ENCODE assay signal across 9 cellular contexts in the genomic region with DNA sequence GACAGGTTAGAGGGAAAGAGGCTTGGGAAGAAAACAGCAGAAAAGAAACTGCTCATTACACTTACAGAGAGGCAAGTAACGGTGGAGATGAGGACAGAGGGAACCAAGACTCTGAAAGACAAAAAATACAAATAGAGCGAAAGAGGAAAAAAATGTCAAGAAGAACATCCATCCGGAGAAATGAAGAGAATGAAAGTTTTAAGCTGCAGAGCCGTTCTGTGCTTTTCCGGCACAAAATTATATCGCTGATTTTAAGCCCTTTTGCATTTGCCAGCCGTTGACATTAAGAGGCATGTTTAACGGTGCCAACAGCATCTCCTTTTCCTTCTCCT. TPM values are rescaled to one million over a fixed set of nuclear protein-coding genes. Genes with fewer than 3 reads are reported as not detected.
DNase-seq lines count a peak whose midpoint lies in the region; ATAC-seq and TF ChIP-seq lines count a peak whose summit lies in the region.
"Had no signal": no experiment of that assay in that cellular context is flagged by ENCODE, and none has a peak within 500 bp of the region (broad histone marks: within the 10 kb centered on the region; RNA-seq: fewer than 3 reads in every experiment).

No MANE protein-coding gene starts in this region.

- POLR2A ChIA-PET in naive thymus-derived CD4-positive, alpha-beta T cell (lab: Charles Lee), result no interaction called here

- H3K9me3 ChIP-seq in left ventricle myocardium inferior (replicated peaks) (no peaks in the 10 kb centered on the region), uterus (no peaks in the 10 kb centered on the region)
- H3K9me3 ChIP-seq in naive thymus-derived CD4-positive, alpha-beta T cell (ENCODE audit: control insufficient read depth in 2 of 3, low read length in 3 of 3), result peaks cover 0 to 5% (median 0%) of the 10 kb centered on the region in 3 experiments

- H3K9me3 Mint-ChIP-seq in chondrocyte (ENCODE audit: low read depth), result no peaks in the 10 kb centered on the region
- H3K9me3 Mint-ChIP-seq in naive thymus-derived CD4-positive, alpha-beta T cell, result peaks cover 0 to 22% (median 5%) of the 10 kb centered on the region in 11 donors

- CTCF ChIA-PET in naive thymus-derived CD4-positive, alpha-beta T cell (lab: Charles Lee), result no interaction called here

- H3K36me3 ChIP-seq in left ventricle myocardium inferior (no peaks in the 10 kb centered on the region), uterus (no peaks in the 10 kb centered on the region)
- H3K36me3 ChIP-seq in naive thymus-derived CD4-positive, alpha-beta T cell (ENCODE audit: control insufficient read depth in 2 of 3, insufficient read depth in 3 of 3, low read length in 3 of 3), result no peaks in the 10 kb centered on the region

- H3K4me1 ChIP-seq in left ventricle myocardium inferior, result peaks cover 71% of the 10 kb centered on the region
- no peaks in the 10 kb centered on the region for H3K4me1 ChIP-seq in naive thymus-derived CD4-positive, alpha-beta T cell (ENCODE audit: control insufficient read depth in 2 of 2, insufficient read depth in 2 of 2, low read length in 2 of 2)
- H3K4me1 ChIP-seq in uterus, result peaks cover 0 to 19% of the 10 kb centered on the region in 2 donors

- ATAC-seq in Right ventricle myocardium inferior (no peak), HG03095 (IDR thresholded peaks at IDR 0.05; ENCODE audit: unreplicated experiment) (no peak), HG02763 (IDR thresholded peaks at IDR 0.05; ENCODE audit: unreplicated experiment) (no peak)
- ATAC-seq in naive thymus-derived CD4-positive, alpha-beta T cell, result no peak

- H3K4me3 ChIP-seq in left ventricle myocardium inferior, result peak overlapping the region; percentile 62
- H3K4me3 ChIP-seq in naive thymus-derived CD4-positive, alpha-beta T cell (ENCODE audit: low read length), result no peak overlapping the region
- peak overlapping the region; percentile 32 to 43 for H3K4me3 ChIP-seq in uterus

- no peak overlapping the region for H3K27ac ChIP-seq in left ventricle myocardium inferior (replicated peaks)
- no peak overlapping the region for H3K27ac ChIP-seq in naive thymus-derived CD4-positive, alpha-beta T cell (ENCODE audit: low read depth, low read length)
- H3K27ac ChIP-seq in uterus, result no peak overlapping the region

- no peak for DNase-seq in left ventricle myocardium inferior
- DNase-seq in Right ventricle myocardium inferior (ENCODE audit: missing footprints), result no peak
- no peak for DNase-seq in chondrocyte (ENCODE audit: low spot score)
- no peak for DNase-seq in naive thymus-derived CD4-positive, alpha-beta T cell
- DNase-seq in uterus, result no peak
- no peak for DNase-seq in posterior vena cava (ENCODE audit: low spot score)
- DNase-seq: activated CD4-positive, alpha-beta T cell treated with anti-CD3 and anti-CD28 coated beads for 1 hour had no signal

- peaks cover 4% of the 10 kb centered on the region for H3K27me3 Mint-ChIP-seq in chondrocyte (ENCODE audit: low read depth)
- peaks cover 68 to 90% (median 83%) of the 10 kb centered on the region in 5 donors for H3K27me3 Mint-ChIP-seq in naive thymus-derived CD4-positive, alpha-beta T cell

- H3K4me1 Mint-ChIP-seq in chondrocyte (ENCODE audit: low read depth), result peaks cover 73% of the 10 kb centered on the region
- H3K4me1 Mint-ChIP-seq in naive thymus-derived CD4-positive, alpha-beta T cell, result peaks cover 5 to 35% (median 25%) of the 10 kb centered on the region in 7 donors

- no peaks in the 10 kb centered on the region for H3K36me3 Mint-ChIP-seq in chondrocyte (ENCODE audit: low read depth)
- peaks cover 0 to 27% (median 1%) of the 10 kb centered on the region in 5 donors for H3K36me3 Mint-ChIP-seq in naive thymus-derived CD4-positive, alpha-beta T cell

- H3K4me3 Mint-ChIP-seq in chondrocyte (ENCODE audit: unreplicated experiment), result peak overlapping the region; percentile 87
- peak overlapping the region; percentile 25 to 78 (median 64) for H3K4me3 Mint-ChIP-seq in naive thymus-derived CD4-positive, alpha-beta T cell

- H3K27ac Mint-ChIP-seq in chondrocyte (ENCODE audit: unreplicated experiment), result peak overlapping the region; percentile 83
- H3K27ac Mint-ChIP-seq in naive thymus-derived CD4-positive, alpha-beta T cell, result peak overlapping the region in 1 of 9 donors; percentile 50

- no peak for TF ChIP-seq POLR2A in uterus (IDR thresholded peaks at IDR 0.05)

- intact Hi-C loops in left ventricle myocardium inferior (cut with micrococcal nuclease), result no loop called here
- intact Hi-C loops in Right ventricle myocardium inferior (cut with DNase I), result no loop called here
- intact Hi-C loops in naive thymus-derived CD4-positive, alpha-beta T cell (cut with micrococcal nuclease), result no loop called here
- intact Hi-C loops in uterus (cut with DNase I; ENCODE audit: low total_unique reads), result no loop called here
- intact Hi-C loops in posterior vena cava (cut with DNase I), result no loop called here

- TF ChIP-seq CTCF in left ventricle myocardium inferior (IDR thresholded peaks at IDR 0.05; ENCODE audit: borderline replicate concordance), result no peak
- no peak for TF ChIP-seq CTCF in chondrocyte (IDR thresholded peaks at IDR 0.05)
- no peak for TF ChIP-seq CTCF in uterus (IDR thresholded peaks at IDR 0.05)

- peaks cover 100% of the 10 kb centered on the region for H3K27me3 ChIP-seq in left ventricle myocardium inferior (ENCODE audit: low read depth)
- peaks cover 0 to 2% of the 10 kb centered on the region in 2 donors for H3K27me3 ChIP-seq in naive thymus-derived CD4-positive, alpha-beta T cell (ENCODE audit: control insufficient read depth in 2 of 2, insufficient read depth in 2 of 2, low read length in 2 of 2)
- peaks cover 0 to 31% of the 10 kb centered on the region in 2 donors for H3K27me3 ChIP-seq in uterus

RNA-seq across cellular contexts. Expression of a gene that starts 0.2 kb away (rescaled TPM):
- total RNA-seq in left ventricle myocardium inferior (0.14 TPM), Right ventricle myocardium inferior (0.03 TPM), chondrocyte (30.2 to 69.6 TPM (median 30.5 TPM) in 3 replicates), uterus (10 to 100 TPM in 1 of 4 donors, 1 to 10 TPM in 1, under 1 TPM in 1, not detected in 1; 0.29 to 19.6 (median 3.1) TPM), posterior vena cava (1 to 10 TPM; 2.3 to 4.6 TPM)
- not detected for total RNA-seq in naive thymus-derived CD4-positive, alpha-beta T cell
- polyA plus RNA-seq in naive thymus-derived CD4-positive, alpha-beta T cell, result not detected
